Comparison of ENCODE assay signal across 19 cellular contexts in genomic region chr10:96442017-96442643, GRCh38.
"Had no signal": no experiment of that assay in that cellular context is flagged by ENCODE, and none has a peak within 500 bp of the region (broad histone marks: within the 10 kb centered on the region; RNA-seq: fewer than 3 reads in every experiment).

No MANE protein-coding gene starts in this region.

- H3K36me3 Mint-ChIP-seq: naive thymus-derived CD4-positive, alpha-beta T cell; stimulated activated effector memory CD8-positive, alpha-beta T cell treated with anti-CD3 and anti-CD28 coated beads, Interleukin-12 subunit alpha, Interleukin-12 subunit beta, amount 100 ng/mL, for 72 hours had no signal

- H3K27ac Mint-ChIP-seq: naive thymus-derived CD4-positive, alpha-beta T cell; nephron progenitor cell; progenitor cell of endocrine pancreas; stimulated activated effector memory CD8-positive, alpha-beta T cell treated with anti-CD3 and anti-CD28 coated beads, Interleukin-12 subunit alpha, Interleukin-12 subunit beta, amount 100 ng/mL, for 72 hours; stimulated activated naive CD8-positive, alpha-beta T cell treated with anti-CD3 and anti-CD28 coated beads, Interleukin-15, Interleukin-2, amounts not matched to agents 100 ng/mL and 50 ng/mL, for 24 hours had no signal

- H3K27ac ChIP-seq: colonic mucosa, gastrocnemius medialis, pancreas, right lobe of liver, tibial artery had no signal

- H3K4me1 Mint-ChIP-seq: naive thymus-derived CD4-positive, alpha-beta T cell; stimulated activated effector memory CD8-positive, alpha-beta T cell treated with anti-CD3 and anti-CD28 coated beads, Interleukin-12 subunit alpha, Interleukin-12 subunit beta, amount 100 ng/mL, for 72 hours had no signal

- H3K4me3 Mint-ChIP-seq: naive thymus-derived CD4-positive, alpha-beta T cell; nephron progenitor cell; stimulated activated effector memory CD8-positive, alpha-beta T cell treated with anti-CD3 and anti-CD28 coated beads, Interleukin-12 subunit alpha, Interleukin-12 subunit beta, amount 100 ng/mL, for 72 hours; stimulated activated naive CD8-positive, alpha-beta T cell treated with anti-CD3 and anti-CD28 coated beads, Interleukin-15, Interleukin-2, amounts not matched to agents 100 ng/mL and 50 ng/mL, for 24 hours had no signal

- H3K9me3 Mint-ChIP-seq: stimulated activated effector memory CD8-positive, alpha-beta T cell treated with anti-CD3 and anti-CD28 coated beads, Interleukin-12 subunit alpha, Interleukin-12 subunit beta, amount 100 ng/mL, for 72 hours; stimulated activated naive CD8-positive, alpha-beta T cell treated with anti-CD3 and anti-CD28 coated beads, Interleukin-15, Interleukin-2, amounts not matched to agents 100 ng/mL and 50 ng/mL, for 24 hours had no signal

- H3K4me3 ChIP-seq: colonic mucosa, gastrocnemius medialis, pancreas, right lobe of liver, tibial artery had no signal

- H3K27me3 ChIP-seq: colonic mucosa, gastrocnemius medialis, pancreas, right lobe of liver had no signal

- H3K36me3 ChIP-seq: colonic mucosa, gastrocnemius medialis, pancreas, right lobe of liver, tibial artery had no signal

- ATAC-seq: esophagus mucosa; gastrocnemius medialis; left cardiac atrium; naive thymus-derived CD4-positive, alpha-beta T cell; pancreas; right lobe of liver; stimulated activated effector memory CD8-positive, alpha-beta T cell treated with anti-CD3 and anti-CD28 coated beads, Interleukin-12 subunit alpha, Interleukin-12 subunit beta, amount 100 ng/mL, for 72 hours had no signal

- H3K9me3 ChIP-seq: colonic mucosa, gastrocnemius medialis, pancreas, right lobe of liver, tibial artery had no signal

- DNase-seq: caudate nucleus; colonic mucosa; dermis blood vessel endothelial cell; effector CD8-positive, alpha-beta T cell; gastrocnemius medialis; kidney; left cardiac atrium; naive thymus-derived CD4-positive, alpha-beta T cell; nephron progenitor cell; nucleus accumbens; pancreas; right lobe of liver; stimulated activated CD4-positive, alpha-beta T cell treated with anti-CD3 and anti-CD28 coated beads, Interleukin-4, amount 100 ng/mL, for 1 hour; stimulated activated CD8-positive, alpha-beta memory T cell treated with anti-CD3 and anti-CD28 coated beads, Interleukin-4, amount 100 ng/mL, for 48 hours; tibial artery had no signal

- H3K4me1 ChIP-seq: colonic mucosa, gastrocnemius medialis, pancreas, right lobe of liver, tibial artery had no signal
